In genomic region chr5:180605554-180606214, GRCh38 we compare ENCODE assay signal across 9 cellular contexts. TPM values are rescaled to one million over a fixed set of nuclear protein-coding genes. Genes with fewer than 3 reads are reported as not detected.
DNase-seq lines count a peak whose midpoint lies in the region; ATAC-seq, FAIRE-seq and TF ChIP-seq lines count a peak whose summit lies in the region.
"Had no signal": no experiment of that assay in that cellular context is flagged by ENCODE, and none has a peak within 500 bp of the region (broad histone marks: within the 10 kb centered on the region; RNA-seq: fewer than 3 reads in every experiment).

No MANE protein-coding gene starts in this region.

- H3K4ac ChIP-seq in H1 (replicated peaks; ENCODE audit: insufficient read length, low read depth, low read length) = no peak overlapping the region

- peak; percentile 78 for FAIRE-seq in H1 (lab: Jason Lieb, UNC)

- no peak overlapping the region for H4K5ac ChIP-seq in H1 (ENCODE audit: insufficient read length, low read depth, low read length)

- H3K27ac ChIP-seq in H1 (ENCODE audit: low read depth, low read length) = no peak overlapping the region
- no peak overlapping the region for H3K27ac ChIP-seq in suprapubic skin
- H3K27ac ChIP-seq: neutrophil had no signal

- H3K9ac ChIP-seq in H1 (replicated peaks in 1 of 4; ENCODE audit: extremely low read depth in 1 of 4, low read depth in 3 of 4, low read length in 3 of 4) = no peak overlapping the region

- POLR2A ChIA-PET in AG04449 (lab: Yijun Ruan, JAX) = no interaction called here
- POLR2A ChIA-PET in activated CD4-positive, alpha-beta memory T cell treated with anti-CD3 and anti-CD28 coated beads, Interleukin-2, amount 10 ng/mL, durations not matched to agents 7 days and 5 days (lab: Charles Lee) = no interaction called here
- POLR2A ChIA-PET in H1 (lab: Charles Lee; ENCODE audit: partially characterized antibody) = interaction anchor here (0.6 to 1.4 kb wide), 2 partner anchors 14 to 27 kb away, joined by 3 read pairs; no protein-coding TSS in a partner anchor
- POLR2A ChIA-PET in naive thymus-derived CD8-positive, alpha-beta T cell (lab: Charles Lee) = interaction anchor here (0.6 to 4.4 kb wide), 5 partner anchors 14 to 226 kb away, joined by 3 to 22 read pairs (median 4); partner anchors contain the start of gene SCGB3A1

- no peak overlapping the region for H3K18ac ChIP-seq in H1 (ENCODE audit: extremely low read depth, low read length)

- no peaks in the 10 kb centered on the region for H3K36me3 ChIP-seq in H1 (ENCODE audit: control insufficient read depth in 2 of 4, insufficient read depth in 4 of 4, low read length in 3 of 4)
- no peaks in the 10 kb centered on the region for H3K36me3 ChIP-seq in suprapubic skin
- H3K36me3 ChIP-seq: neutrophil had no signal

- no peaks in the 10 kb centered on the region for H3K79me1 ChIP-seq in H1 (ENCODE audit: low read depth, low read length)

- H3K4me2 ChIP-seq in H1 (ENCODE audit: insufficient read depth in 1 of 2, low read depth in 2 of 2, low read length in 2 of 2) = no peak overlapping the region

- H2AK5ac ChIP-seq in H1 (ENCODE audit: low read depth, low read length) = no peak overlapping the region

- no peak overlapping the region for H3K14ac ChIP-seq in H1 (ENCODE audit: insufficient read length)

- no peak overlapping the region for H3K56ac ChIP-seq in H1 (replicated peaks; ENCODE audit: insufficient read length, low read depth, low read length)

- no peak overlapping the region for H2AFZ ChIP-seq in H1 (ENCODE audit: low read length)

- no peaks in the 10 kb centered on the region for H3K27me3 Mint-ChIP-seq in activated CD4-positive, alpha-beta memory T cell treated with anti-CD3 and anti-CD28 coated beads, Interleukin-2, amount 10 ng/mL, durations not matched to agents 7 days and 5 days
- no peaks in the 10 kb centered on the region for H3K27me3 Mint-ChIP-seq in naive thymus-derived CD8-positive, alpha-beta T cell

- peak; percentile 54 to 69 for TF ChIP-seq RAD21 in H1 (IDR thresholded peaks at IDR 0.05 in 1 of 2, conservative IDR thresholded peaks at IDR 0.05 in 1 of 2; ENCODE audit: low read depth in 2 of 2, low read length in 2 of 2)

- TF ChIP-seq CTCF in AG04449 (IDR thresholded peaks at IDR 0.05; ENCODE audit: insufficient read depth, low read length, missing control alignments) (peak; percentile 70), H1 (IDR thresholded peaks at IDR 0.05; ENCODE audit: control extremely low read depth in 1 of 3, insufficient read depth in 1 of 3, low read depth in 1 of 3, low read length in 3 of 3) (peak in 2 of 3 experiments; percentile 78 to 85; a peak in 3 of 4 replicates), suprapubic skin (IDR thresholded peaks at IDR 0.05) (peak; percentile 3 to 69)

- no peaks in the 10 kb centered on the region for H3K23me2 ChIP-seq in H1 (ENCODE audit: low read depth, low read length)

- no peaks in the 10 kb centered on the region for H3K79me2 ChIP-seq in H1 (ENCODE audit: control insufficient read depth in 1 of 2, insufficient read depth in 2 of 2, low read length in 2 of 2)

- CTCF ChIA-PET in AG04449 (lab: Yijun Ruan, JAX) (interaction anchor here (0.7 to 3.0 kb wide), 15 partner anchors 8 to 480 kb away, joined by 3 to 19 read pairs (median 4); no protein-coding TSS in a partner anchor), H1 (lab: Charles Lee; ENCODE audit: partially characterized antibody) (interaction anchor here (0.6 to 7.4 kb wide), 36 partner anchors 8 to 553 kb away, joined by 3 to 52 read pairs (median 4); no protein-coding TSS in a partner anchor)
- CTCF ChIA-PET in activated CD4-positive, alpha-beta memory T cell treated with anti-CD3 and anti-CD28 coated beads, Interleukin-2, amount 10 ng/mL, durations not matched to agents 7 days and 5 days (lab: Charles Lee) = interaction anchor here (0.9 to 2.2 kb wide), 6 partner anchors 13 to 313 kb away, joined by 3 to 10 read pairs (median 4); no protein-coding TSS in a partner anchor

- DNase-seq in AG04449 (ENCODE audit: low read depth, low spot score) (no peak), GM19240 (ENCODE audit: insufficient read length, low spot score) (peak; percentile 69), NCI-H345 (lab: John Stamatoyannopoulos, UW) (peak; percentile 56), H1 (ENCODE audit: low read depth in 1 of 2, low spot score in 2 of 2) (peak; percentile 29 to 86), suprapubic skin (ENCODE audit: low spot score in 2 of 2) (peak in 1 of 2 donors; percentile 51), NCI-H2227 (lab: John Stamatoyannopoulos, UW; ENCODE audit: unreplicated experiment) (no peak)
- peak; percentile 65 for DNase-seq in activated CD4-positive, alpha-beta memory T cell treated with anti-CD3 and anti-CD28 coated beads, Interleukin-2, amount 10 ng/mL, durations not matched to agents 7 days and 5 days
- DNase-seq in naive thymus-derived CD8-positive, alpha-beta T cell = peak; percentile 38 to 86 (median 59)

- H2BK5ac ChIP-seq in H1 (ENCODE audit: low read depth, low read length) = no peak overlapping the region

- TF ChIP-seq EP300 in H1 (IDR thresholded peaks at IDR 0.05; ENCODE audit: borderline replicate concordance in 1 of 2, low read depth in 2 of 2, low read length in 2 of 2) (no peak), suprapubic skin (IDR thresholded peaks at IDR 0.05) (no peak)

- no peaks in the 10 kb centered on the region for H3K9me3 ChIP-seq in H1 (ENCODE audit: insufficient read depth in 2 of 2, low read depth in 1 of 2, low read length in 1 of 2)
- H3K9me3 ChIP-seq in suprapubic skin = no peaks in the 10 kb centered on the region
- H3K9me3 ChIP-seq: neutrophil had no signal

- H4K8ac ChIP-seq in H1 (ENCODE audit: extremely low read depth, insufficient read depth, low read length) = no peak overlapping the region; the same call in 1 of the 2 replicates

- H3K27ac Mint-ChIP-seq in activated CD4-positive, alpha-beta memory T cell treated with anti-CD3 and anti-CD28 coated beads, Interleukin-2, amount 10 ng/mL, durations not matched to agents 7 days and 5 days = no peak overlapping the region
- H3K27ac Mint-ChIP-seq in naive thymus-derived CD8-positive, alpha-beta T cell = peak overlapping the region in 2 of 10 donors; percentile 18 to 50

- H4K20me1 ChIP-seq in H1 (replicated peaks in 1 of 2; ENCODE audit: control insufficient read depth in 1 of 2, insufficient read depth in 2 of 2, low read length in 2 of 2) = no peaks in the 10 kb centered on the region

- H3K4me3 Mint-ChIP-seq in activated CD4-positive, alpha-beta memory T cell treated with anti-CD3 and anti-CD28 coated beads, Interleukin-2, amount 10 ng/mL, durations not matched to agents 7 days and 5 days = no peak overlapping the region
- H3K4me3 Mint-ChIP-seq in naive thymus-derived CD8-positive, alpha-beta T cell = no peak overlapping the region

- H3K4me1 ChIP-seq in H1 (replicated peaks in 1 of 4; ENCODE audit: control insufficient read depth in 3 of 4, insufficient read depth in 4 of 4, low read length in 3 of 4) = no peaks in the 10 kb centered on the region; a peak in 2 of 7 replicates
- no peaks in the 10 kb centered on the region for H3K4me1 ChIP-seq in suprapubic skin

- H3K4me1 Mint-ChIP-seq in activated CD4-positive, alpha-beta memory T cell treated with anti-CD3 and anti-CD28 coated beads, Interleukin-2, amount 10 ng/mL, durations not matched to agents 7 days and 5 days = no peaks in the 10 kb centered on the region
- H3K4me1 Mint-ChIP-seq in naive thymus-derived CD8-positive, alpha-beta T cell = peaks cover 2 to 11% (median 4%) of the 10 kb centered on the region in 4 donors

- 71% methylated on average over 11 of the region's 11 CpGs; no CpG with 5 or more reads in 1 of the 2 experiments for WGBS in H1 (ENCODE audit: extremely low coverage in 1 of 2, insufficient coverage in 1 of 2, insufficient read length in 1 of 2, insufficient replicate concordance in 2 of 2, low coverage in 1 of 2, low lambda C conversion rate in 2 of 2, missing lambda C conversion rate in 1 of 2), 2 experiments
- WGBS in suprapubic skin = 36% methylated on average over 8 of the region's 11 CpGs

- H3K36me3 Mint-ChIP-seq in activated CD4-positive, alpha-beta memory T cell treated with anti-CD3 and anti-CD28 coated beads, Interleukin-2, amount 10 ng/mL, durations not matched to agents 7 days and 5 days (ENCODE audit: low read depth) = no peaks in the 10 kb centered on the region
- no peaks in the 10 kb centered on the region for H3K36me3 Mint-ChIP-seq in naive thymus-derived CD8-positive, alpha-beta T cell

- no peak overlapping the region for H3K23ac ChIP-seq in H1 (ENCODE audit: insufficient read length)

- no peak overlapping the region; the same call in 1 of the 2 replicates for H2BK15ac ChIP-seq in H1 (ENCODE audit: low read length)

- no peak overlapping the region for H3K4me3 ChIP-seq in AG04449 (ENCODE audit: low read depth, low read length)
- no peak overlapping the region for H3K4me3 ChIP-seq in H1 (ENCODE audit: extremely low read depth in 1 of 4, insufficient read depth in 2 of 4, low read depth in 3 of 4, low read length in 4 of 4)
- no peak overlapping the region for H3K4me3 ChIP-seq in suprapubic skin

- H3K27me3 ChIP-seq in H1 (replicated peaks in 1 of 4; ENCODE audit: control insufficient read depth in 3 of 4, extremely low read depth in 1 of 4, insufficient read depth in 3 of 4, low read length in 3 of 4) (no peaks in the 10 kb centered on the region), suprapubic skin (peaks cover 6% of the 10 kb centered on the region)
- H3K27me3 ChIP-seq: neutrophil had no signal

- no peak overlapping the region for H2BK12ac ChIP-seq in H1 (ENCODE audit: low read depth, low read length)

- no peaks in the 10 kb centered on the region for H3K9me3 Mint-ChIP-seq in activated CD4-positive, alpha-beta memory T cell treated with anti-CD3 and anti-CD28 coated beads, Interleukin-2, amount 10 ng/mL, durations not matched to agents 7 days and 5 days
- no peaks in the 10 kb centered on the region for H3K9me3 Mint-ChIP-seq in naive thymus-derived CD8-positive, alpha-beta T cell

- no peak overlapping the region for H4K91ac ChIP-seq in H1 (replicated peaks; ENCODE audit: insufficient read length, low read length)

- H2BK120ac ChIP-seq in H1 (replicated peaks; ENCODE audit: low read depth, low read length) = no peak overlapping the region

- no peak overlapping the region for H2BK20ac ChIP-seq in H1 (ENCODE audit: low read length)

- TF ChIP-seq POLR2A in H1 (IDR thresholded peaks at IDR 0.05; ENCODE audit: control extremely low read depth in 1 of 2, low read depth in 2 of 2, low read length in 2 of 2) (no peak), suprapubic skin (IDR thresholded peaks at IDR 0.05) (no peak)

- ATAC-seq in naive thymus-derived CD8-positive, alpha-beta T cell = peak; percentile 62 to 87

RNA-seq across cellular contexts. Expression of gene SCGB3A1, which starts 14.4 kb away (rescaled TPM):
- not detected for total RNA-seq in activated CD4-positive, alpha-beta memory T cell treated with anti-CD3 and anti-CD28 coated beads, Interleukin-2, amount 10 ng/mL, durations not matched to agents 7 days and 5 days
- not detected in 2 replicates for total RNA-seq in H1 (2021; fragmentation: NEBNext Ultra II Directional; extraction: Animal tissue kit (Norgen Biotek cat#: 25700))
- polyA plus RNA-seq in H1 (2011; rRNA removed) = 0.20 TPM in 1 of 2 replicates, not detected in the other
- polyA plus RNA-seq in H1 (2011; cell fraction: cytosol; rRNA removed) = not detected
- 0.31 TPM for polyA plus RNA-seq in H1 (2011; cell fraction: nucleus; rRNA removed)
- not detected in 4 replicates for polyA plus RNA-seq in H1 (2012, experiment 1 of 2)
- polyA plus RNA-seq in H1 (2012, experiment 2 of 2) = not detected
- polyA plus RNA-seq in H1 (2013, experiment 1 of 2) = 0.18 TPM
- polyA plus RNA-seq in H1 (2013, experiment 2 of 2) = 0.24 TPM
- not detected in 2 replicates for polyA minus RNA-seq in H1 (2011; rRNA and poly(A)+ RNA removed)
- polyA minus RNA-seq in H1 (2011; cell fraction: cytosol; rRNA and poly(A)+ RNA removed) = not detected
- polyA minus RNA-seq in H1 (2011; cell fraction: nucleus; rRNA and poly(A)+ RNA removed) = not detected
- 10 to 100 TPM; 40.1 to 42.7 TPM for total RNA-seq in naive thymus-derived CD8-positive, alpha-beta T cell
- not detected for polyA plus RNA-seq in naive thymus-derived CD8-positive, alpha-beta T cell
- total RNA-seq in suprapubic skin = 1 to 10 TPM in 3 of 4 donors, not detected in 1; 2.2 to 7.8 (median 4.1) TPM

RNA-seq across cellular contexts. Expression of gene FLT4, which starts 43.7 kb away (rescaled TPM):
- total RNA-seq in activated CD4-positive, alpha-beta memory T cell treated with anti-CD3 and anti-CD28 coated beads, Interleukin-2, amount 10 ng/mL, durations not matched to agents 7 days and 5 days = under 1 TPM; 0.38 to 0.45 TPM
- 7.7 TPM in 2 replicates for total RNA-seq in H1 (2021; fragmentation: NEBNext Ultra II Directional; extraction: Animal tissue kit (Norgen Biotek cat#: 25700))
- polyA plus RNA-seq in H1 (2011; rRNA removed) = 6.5 and 8.5 TPM in 2 replicates
- polyA plus RNA-seq in H1 (2011; cell fraction: cytosol; rRNA removed) = 8.5 TPM
- 32.2 TPM for polyA plus RNA-seq in H1 (2011; cell fraction: nucleus; rRNA removed)
- 6.1 to 9.2 TPM (median 6.8 TPM) in 4 replicates for polyA plus RNA-seq in H1 (2012, experiment 1 of 2)
- polyA plus RNA-seq in H1 (2012, experiment 2 of 2) = 6.1 TPM
- 7.0 TPM for polyA plus RNA-seq in H1 (2013, experiment 1 of 2)
- 7.1 TPM for polyA plus RNA-seq in H1 (2013, experiment 2 of 2)
- polyA minus RNA-seq in H1 (2011; rRNA and poly(A)+ RNA removed) = 7.1 and 11.7 TPM in 2 replicates
- polyA minus RNA-seq in H1 (2011; cell fraction: cytosol; rRNA and poly(A)+ RNA removed) = 8.1 TPM
- polyA minus RNA-seq in H1 (2011; cell fraction: nucleus; rRNA and poly(A)+ RNA removed) = 14.3 TPM
- 10 to 100 TPM; 40.6 to 44.5 TPM for total RNA-seq in naive thymus-derived CD8-positive, alpha-beta T cell
- polyA plus RNA-seq in naive thymus-derived CD8-positive, alpha-beta T cell = 1 to 10 TPM in 2 of 3 donors, under 1 TPM in 1; 0.93 to 2.8 (median 1.1) TPM
- 1 to 10 TPM in 3 of 4 donors, under 1 TPM in 1; 0.79 to 8.9 (median 1.4) TPM for total RNA-seq in suprapubic skin

Comparison
In these comparisons a context has a peak if more than half of its experiments do, and no peak if none do; other contexts are left out.
1. DNase-seq: peak in GM19240 (single experiment), NCI-H345 (single experiment), activated CD4-positive, alpha-beta memory T cell treated with anti-CD3 and anti-CD28 coated beads, Interleukin-2, amount 10 ng/mL, durations not matched to agents 7 days and 5 days (single experiment), H1 (2 of 2) and naive thymus-derived CD8-positive, alpha-beta T cell (10 of 10); none in AG04449 (single experiment) and NCI-H2227 (single experiment).
2. RNA of gene SCGB3A1, which starts 14.4 kb away (total RNA-seq): 40.1 to 42.7 TPM in naive thymus-derived CD8-positive, alpha-beta T cell; 2.2 to 7.8 TPM in suprapubic skin, not detected in activated CD4-positive, alpha-beta memory T cell treated with anti-CD3 and anti-CD28 coated beads, Interleukin-2, amount 10 ng/mL, durations not matched to agents 7 days and 5 days and not detected in H1; every median in the first group is over 4 times any median in the second.
3. POLR2A ChIA-PET loops: an anchor here in H1 (0.6 to 1.4 kb wide) and naive thymus-derived CD8-positive, alpha-beta T cell (0.6 to 4.4 kb wide); none called in AG04449 and activated CD4-positive, alpha-beta memory T cell treated with anti-CD3 and anti-CD28 coated beads, Interleukin-2, amount 10 ng/mL, durations not matched to agents 7 days and 5 days.
4. Peak in every context shown above with its lines, with median percentiles within 50 percentile points of each other: CTCF ChIP-seq.